20 cellular contexts compared by ENCODE assay signal in genomic region chr17:73346763-73347162, GRCh38. TPM values are rescaled to one million over a fixed set of nuclear protein-coding genes. Genes with fewer than 3 reads are reported as not detected.
DNase-seq lines count a peak whose midpoint lies in the region; ATAC-seq and TF ChIP-seq lines count a peak whose summit lies in the region.
"Had no signal": no experiment of that assay in that cellular context is flagged by ENCODE, and none has a peak within 500 bp of the region (broad histone marks: within the 10 kb centered on the region; RNA-seq: fewer than 3 reads in every experiment).

No MANE protein-coding gene starts in this region.

- H3K4me1 ChIP-seq in stomach smooth muscle (ENCODE audit: control insufficient read depth, insufficient read depth, low read length) = peaks cover 66% of the 10 kb centered on the region

- peak overlapping the region; percentile 65 for H3K27ac ChIP-seq in layer of hippocampus (ENCODE audit: low read depth, low read length)
- peak overlapping the region; percentile 95 for H3K27ac ChIP-seq in stomach smooth muscle (ENCODE audit: low read length)
- H3K27ac ChIP-seq: GM23248 had no signal

- H3K27me3 ChIP-seq in layer of hippocampus (ENCODE audit: control insufficient read depth, insufficient read depth, low read length) (no peaks in the 10 kb centered on the region), stomach smooth muscle (ENCODE audit: control insufficient read depth in 1 of 2, insufficient read depth in 2 of 2, low read length in 2 of 2) (no peaks in the 10 kb centered on the region)

- no peaks in the 10 kb centered on the region for H3K36me3 ChIP-seq in stomach smooth muscle (ENCODE audit: control insufficient read depth in 2 of 2, insufficient read depth in 2 of 2, low read length in 2 of 2)

- DNase-seq in Right ventricle myocardium superior (peak; percentile 30), left ventricle myocardium superior (no peak), NCI-H2171 (lab: John Stamatoyannopoulos, UW) (no peak), GM10266 (ENCODE audit: extremely low spot score) (no peak)
- no peak for DNase-seq in NK-92 treated with Interleukin-12 subunit alpha and Interleukin-12 subunit beta, amount 100 ng/mL, for 24 hours (lab: John Stamatoyannopoulos, UW)
- DNase-seq: DMS 273 treated with DMSO at 0.1 percent for 48 hours, KG1, NCI-H1417, NCI-H187, NCI-H2107, NCI-H2227 treated with DMSO at 0.1 percent for 48 hours, NCI-H510A treated with DMSO at 0.1 percent for 48 hours, NCI-H774, OCI-M1, SHP77 treated with DMSO at 0.1 percent for 48 hours had no signal

- H3K9ac ChIP-seq in stomach smooth muscle (ENCODE audit: low read length in 2 of 2) = peak overlapping the region in 1 of 2 donors; percentile 5
- H3K9ac ChIP-seq: GM23248 had no signal

- H3K9me3 ChIP-seq in stomach smooth muscle (ENCODE audit: control insufficient read depth in 2 of 2, low read length in 2 of 2) = no peaks in the 10 kb centered on the region

- ATAC-seq in Right ventricle myocardium superior (ENCODE audit: poor library complexity) = no peak
- no peak for ATAC-seq in left ventricle myocardium superior
- no peak for ATAC-seq in HG02938 (IDR thresholded peaks at IDR 0.05; ENCODE audit: unreplicated experiment)
- ATAC-seq: HepG2 had no signal

- H3K4me3 ChIP-seq in stomach smooth muscle (ENCODE audit: low read length in 2 of 2) = no peak overlapping the region
- H3K4me3 ChIP-seq: GM23248 had no signal

- intact Hi-C loops in Right ventricle myocardium superior (cut with DNase I) (no loop called here), left ventricle myocardium superior (cut with micrococcal nuclease) (no loop called here)

- no peak for TF ChIP-seq CTCF in GM10266 (IDR thresholded peaks at IDR 0.05; ENCODE audit: control insufficient read depth, insufficient read depth, low read depth, missing control alignments)

RNA-seq across cellular contexts. Expression of gene CDC42EP4, which starts 35.0 kb away (rescaled TPM):
- total RNA-seq in Right ventricle myocardium superior (53.0 TPM), left ventricle myocardium superior (51.4 TPM)
